1 cellular context compared by ENCODE assay signal in the genomic region with DNA sequence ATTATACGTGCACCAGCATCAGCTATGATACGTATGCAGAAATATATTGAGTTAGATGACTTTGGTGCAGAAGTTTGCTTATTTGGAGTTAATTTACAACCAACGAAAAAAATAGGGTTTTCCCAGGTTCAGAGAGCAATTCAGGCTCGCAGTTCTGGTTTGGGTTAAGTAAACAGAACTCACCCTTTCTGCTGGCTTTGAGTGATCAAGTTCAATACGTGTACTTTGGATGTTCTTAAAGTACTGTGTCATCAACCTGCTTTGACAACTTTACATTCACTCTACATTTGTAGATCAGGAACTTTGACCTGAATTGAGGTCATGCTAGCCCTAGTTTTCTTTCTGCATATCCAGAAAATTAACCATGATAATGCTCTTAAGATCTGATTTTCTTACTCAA.
TF ChIP-seq lines count a peak whose summit lies in the region.

No MANE protein-coding gene starts in this region.

TF ChIP-seq in HepG2, 621 proteins besides CTCF, POLR2A, EP300 and RAD21 (continued from another document and continues in another):
- TF ChIP-seq, protein P1, sequence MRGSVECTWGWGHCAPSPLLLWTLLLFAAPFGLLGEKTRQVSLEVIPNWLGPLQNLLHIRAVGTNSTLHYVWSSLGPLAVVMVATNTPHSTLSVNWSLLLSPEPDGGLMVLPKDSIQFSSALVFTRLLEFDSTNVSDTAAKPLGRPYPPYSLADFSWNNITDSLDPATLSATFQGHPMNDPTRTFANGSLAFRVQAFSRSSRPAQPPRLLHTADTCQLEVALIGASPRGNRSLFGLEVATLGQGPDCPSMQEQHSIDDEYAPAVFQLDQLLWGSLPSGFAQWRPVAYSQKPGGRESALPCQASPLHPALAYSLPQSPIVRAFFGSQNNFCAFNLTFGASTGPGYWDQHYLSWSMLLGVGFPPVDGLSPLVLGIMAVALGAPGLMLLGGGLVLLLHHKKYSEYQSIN (CRISPR knock-in tag; IDR thresholded peaks at IDR 0.05; ENCODE audit: borderline replicate concordance), result no peak
- TF ChIP-seq, protein P2, sequence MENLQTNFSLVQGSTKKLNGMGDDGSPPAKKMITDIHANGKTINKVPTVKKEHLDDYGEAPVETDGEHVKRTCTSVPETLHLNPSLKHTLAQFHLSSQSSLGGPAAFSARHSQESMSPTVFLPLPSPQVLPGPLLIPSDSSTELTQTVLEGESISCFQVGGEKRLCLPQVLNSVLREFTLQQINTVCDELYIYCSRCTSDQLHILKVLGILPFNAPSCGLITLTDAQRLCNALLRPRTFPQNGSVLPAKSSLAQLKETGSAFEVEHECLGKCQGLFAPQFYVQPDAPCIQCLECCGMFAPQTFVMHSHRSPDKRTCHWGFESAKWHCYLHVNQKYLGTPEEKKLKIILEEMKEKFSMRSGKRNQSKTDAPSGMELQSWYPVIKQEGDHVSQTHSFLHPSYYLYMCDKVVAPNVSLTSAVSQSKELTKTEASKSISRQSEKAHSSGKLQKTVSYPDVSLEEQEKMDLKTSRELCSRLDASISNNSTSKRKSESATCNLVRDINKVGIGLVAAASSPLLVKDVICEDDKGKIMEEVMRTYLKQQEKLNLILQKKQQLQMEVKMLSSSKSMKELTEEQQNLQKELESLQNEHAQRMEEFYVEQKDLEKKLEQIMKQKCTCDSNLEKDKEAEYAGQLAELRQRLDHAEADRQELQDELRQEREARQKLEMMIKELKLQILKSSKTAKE (CRISPR knock-in tag; IDR thresholded peaks at IDR 0.05; ENCODE audit: borderline replicate concordance), result peak; percentile 72
- TF ChIP-seq NR3C1 (CRISPR knock-in tag; IDR thresholded peaks at IDR 0.05) (no peak), ZNF891 (CRISPR knock-in tag; IDR thresholded peaks at IDR 0.05) (no peak), ZNF850 (CRISPR knock-in tag; conservative IDR thresholded peaks at IDR 0.05) (no peak), ZNF124 (CRISPR knock-in tag; IDR thresholded peaks at IDR 0.05) (no peak), GATAD2A (CRISPR knock-in tag; IDR thresholded peaks at IDR 0.05) (peak; percentile 89), TBX3 (IDR thresholded peaks at IDR 0.05; ENCODE audit: borderline replicate concordance) (peak; percentile 33; the same call in 1 of the 2 replicates), ZNF572 (CRISPR knock-in tag; IDR thresholded peaks at IDR 0.05) (no peak), ARHGAP35 (CRISPR knock-in tag; IDR thresholded peaks at IDR 0.05; ENCODE audit: borderline replicate concordance) (no peak), NR2C2 (CRISPR knock-in tag; IDR thresholded peaks at IDR 0.05; ENCODE audit: borderline replicate concordance) (peak; percentile 72), TOE1 (CRISPR knock-in tag; IDR thresholded peaks at IDR 0.05) (peak; percentile 72; the same call in 1 of the 2 replicates), HOXA9 (CRISPR knock-in tag; IDR thresholded peaks at IDR 0.05; ENCODE audit: borderline replicate concordance) (no peak), RXRA (CRISPR knock-in tag; IDR thresholded peaks at IDR 0.05) (peak; percentile 74; the same call in 1 of the 2 replicates), ZNF264 (CRISPR knock-in tag; IDR thresholded peaks at IDR 0.05) (peak; percentile 74), BCL6 (CRISPR knock-in tag; IDR thresholded peaks at IDR 0.05) (peak; percentile 97), SRF (IDR thresholded peaks at IDR 0.05; ENCODE audit: low read depth, low read length) (0 out of 2 replicates have a peak, but pooled peaks have one; percentile 11), MIER2 (CRISPR knock-in tag; IDR thresholded peaks at IDR 0.05) (peak; percentile 61; the same call in 1 of the 2 replicates), MIXL1 (CRISPR knock-in tag; IDR thresholded peaks at IDR 0.05) (peak; percentile 93), HNF4A (CRISPR knock-in tag; IDR thresholded peaks at IDR 0.05) (peak; percentile 97), HNF4G (IDR thresholded peaks at IDR 0.05; ENCODE audit: borderline replicate concordance, low read depth, low read length) (peak; percentile 89), HNF4G (CRISPR knock-in tag; IDR thresholded peaks at IDR 0.05; ENCODE audit: borderline replicate concordance, low read depth) (peak; percentile 80; the same call in 1 of the 2 replicates), TEAD3 (CRISPR knock-in tag; optimal IDR thresholded peaks at IDR 0.05; ENCODE audit: borderline replicate concordance) (peak; percentile 72), SKI (IDR thresholded peaks at IDR 0.05; ENCODE audit: partially characterized antibody) (peak; percentile 86), PPARG (CRISPR knock-in tag; conservative IDR thresholded peaks at IDR 0.05) (peak; percentile 96), MXD4 (CRISPR knock-in tag; IDR thresholded peaks at IDR 0.05) (peak; percentile 41; the same call in 1 of the 2 replicates), ZFYVE20 (CRISPR knock-in tag; IDR thresholded peaks at IDR 0.05; ENCODE audit: borderline replicate concordance, low read depth) (no peak), ELF1 (CRISPR knock-in tag; IDR thresholded peaks at IDR 0.05) (no peak), ZNF292 (CRISPR knock-in tag; IDR thresholded peaks at IDR 0.05; ENCODE audit: borderline replicate concordance, low read depth) (no peak)
- TF ChIP-seq, protein P3, sequence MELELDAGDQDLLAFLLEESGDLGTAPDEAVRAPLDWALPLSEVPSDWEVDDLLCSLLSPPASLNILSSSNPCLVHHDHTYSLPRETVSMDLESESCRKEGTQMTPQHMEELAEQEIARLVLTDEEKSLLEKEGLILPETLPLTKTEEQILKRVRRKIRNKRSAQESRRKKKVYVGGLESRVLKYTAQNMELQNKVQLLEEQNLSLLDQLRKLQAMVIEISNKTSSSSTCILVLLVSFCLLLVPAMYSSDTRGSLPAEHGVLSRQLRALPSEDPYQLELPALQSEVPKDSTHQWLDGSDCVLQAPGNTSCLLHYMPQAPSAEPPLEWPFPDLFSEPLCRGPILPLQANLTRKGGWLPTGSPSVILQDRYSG (CRISPR knock-in tag; IDR thresholded peaks at IDR 0.05), result no peak
- TF ChIP-seq, protein P4, sequence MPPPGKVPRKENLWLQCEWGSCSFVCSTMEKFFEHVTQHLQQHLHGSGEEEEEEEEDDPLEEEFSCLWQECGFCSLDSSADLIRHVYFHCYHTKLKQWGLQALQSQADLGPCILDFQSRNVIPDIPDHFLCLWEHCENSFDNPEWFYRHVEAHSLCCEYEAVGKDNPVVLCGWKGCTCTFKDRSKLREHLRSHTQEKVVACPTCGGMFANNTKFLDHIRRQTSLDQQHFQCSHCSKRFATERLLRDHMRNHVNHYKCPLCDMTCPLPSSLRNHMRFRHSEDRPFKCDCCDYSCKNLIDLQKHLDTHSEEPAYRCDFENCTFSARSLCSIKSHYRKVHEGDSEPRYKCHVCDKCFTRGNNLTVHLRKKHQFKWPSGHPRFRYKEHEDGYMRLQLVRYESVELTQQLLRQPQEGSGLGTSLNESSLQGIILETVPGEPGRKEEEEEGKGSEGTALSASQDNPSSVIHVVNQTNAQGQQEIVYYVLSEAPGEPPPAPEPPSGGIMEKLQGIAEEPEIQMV (CRISPR knock-in tag; IDR thresholded peaks at IDR 0.05; ENCODE audit: low read depth), result no peak
- TF ChIP-seq, protein P5, sequence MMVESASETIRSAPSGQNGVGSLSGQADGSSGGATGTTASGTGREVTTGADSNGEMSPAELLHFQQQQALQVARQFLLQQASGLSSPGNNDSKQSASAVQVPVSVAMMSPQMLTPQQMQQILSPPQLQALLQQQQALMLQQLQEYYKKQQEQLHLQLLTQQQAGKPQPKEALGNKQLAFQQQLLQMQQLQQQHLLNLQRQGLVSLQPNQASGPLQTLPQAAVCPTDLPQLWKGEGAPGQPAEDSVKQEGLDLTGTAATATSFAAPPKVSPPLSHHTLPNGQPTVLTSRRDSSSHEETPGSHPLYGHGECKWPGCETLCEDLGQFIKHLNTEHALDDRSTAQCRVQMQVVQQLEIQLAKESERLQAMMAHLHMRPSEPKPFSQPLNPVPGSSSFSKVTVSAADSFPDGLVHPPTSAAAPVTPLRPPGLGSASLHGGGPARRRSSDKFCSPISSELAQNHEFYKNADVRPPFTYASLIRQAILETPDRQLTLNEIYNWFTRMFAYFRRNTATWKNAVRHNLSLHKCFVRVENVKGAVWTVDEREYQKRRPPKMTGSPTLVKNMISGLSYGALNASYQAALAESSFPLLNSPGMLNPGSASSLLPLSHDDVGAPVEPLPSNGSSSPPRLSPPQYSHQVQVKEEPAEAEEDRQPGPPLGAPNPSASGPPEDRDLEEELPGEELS (CRISPR knock-in tag; IDR thresholded peaks at IDR 0.05), result peak; percentile 85
- TF ChIP-seq, protein P6, sequence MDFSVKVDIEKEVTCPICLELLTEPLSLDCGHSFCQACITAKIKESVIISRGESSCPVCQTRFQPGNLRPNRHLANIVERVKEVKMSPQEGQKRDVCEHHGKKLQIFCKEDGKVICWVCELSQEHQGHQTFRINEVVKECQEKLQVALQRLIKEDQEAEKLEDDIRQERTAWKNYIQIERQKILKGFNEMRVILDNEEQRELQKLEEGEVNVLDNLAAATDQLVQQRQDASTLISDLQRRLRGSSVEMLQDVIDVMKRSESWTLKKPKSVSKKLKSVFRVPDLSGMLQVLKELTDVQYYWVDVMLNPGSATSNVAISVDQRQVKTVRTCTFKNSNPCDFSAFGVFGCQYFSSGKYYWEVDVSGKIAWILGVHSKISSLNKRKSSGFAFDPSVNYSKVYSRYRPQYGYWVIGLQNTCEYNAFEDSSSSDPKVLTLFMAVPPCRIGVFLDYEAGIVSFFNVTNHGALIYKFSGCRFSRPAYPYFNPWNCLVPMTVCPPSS (IDR thresholded peaks at IDR 0.05), result no peak
- TF ChIP-seq, protein P7, sequence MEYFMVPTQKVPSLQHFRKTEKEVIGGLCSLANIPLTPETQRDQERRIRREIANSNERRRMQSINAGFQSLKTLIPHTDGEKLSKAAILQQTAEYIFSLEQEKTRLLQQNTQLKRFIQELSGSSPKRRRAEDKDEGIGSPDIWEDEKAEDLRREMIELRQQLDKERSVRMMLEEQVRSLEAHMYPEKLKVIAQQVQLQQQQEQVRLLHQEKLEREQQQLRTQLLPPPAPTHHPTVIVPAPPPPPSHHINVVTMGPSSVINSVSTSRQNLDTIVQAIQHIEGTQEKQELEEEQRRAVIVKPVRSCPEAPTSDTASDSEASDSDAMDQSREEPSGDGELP (IDR thresholded peaks at IDR 0.05; ENCODE audit: borderline replicate concordance, low read depth), result peak; percentile 24; the same call in 1 of the 2 replicates
- TF ChIP-seq, protein P8, sequence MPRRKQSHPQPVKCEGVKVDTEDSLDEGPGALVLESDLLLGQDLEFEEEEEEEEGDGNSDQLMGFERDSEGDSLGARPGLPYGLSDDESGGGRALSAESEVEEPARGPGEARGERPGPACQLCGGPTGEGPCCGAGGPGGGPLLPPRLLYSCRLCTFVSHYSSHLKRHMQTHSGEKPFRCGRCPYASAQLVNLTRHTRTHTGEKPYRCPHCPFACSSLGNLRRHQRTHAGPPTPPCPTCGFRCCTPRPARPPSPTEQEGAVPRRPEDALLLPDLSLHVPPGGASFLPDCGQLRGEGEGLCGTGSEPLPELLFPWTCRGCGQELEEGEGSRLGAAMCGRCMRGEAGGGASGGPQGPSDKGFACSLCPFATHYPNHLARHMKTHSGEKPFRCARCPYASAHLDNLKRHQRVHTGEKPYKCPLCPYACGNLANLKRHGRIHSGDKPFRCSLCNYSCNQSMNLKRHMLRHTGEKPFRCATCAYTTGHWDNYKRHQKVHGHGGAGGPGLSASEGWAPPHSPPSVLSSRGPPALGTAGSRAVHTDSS (CRISPR knock-in tag; conservative IDR thresholded peaks at IDR 0.05), result no peak
- TF ChIP-seq, protein P9, sequence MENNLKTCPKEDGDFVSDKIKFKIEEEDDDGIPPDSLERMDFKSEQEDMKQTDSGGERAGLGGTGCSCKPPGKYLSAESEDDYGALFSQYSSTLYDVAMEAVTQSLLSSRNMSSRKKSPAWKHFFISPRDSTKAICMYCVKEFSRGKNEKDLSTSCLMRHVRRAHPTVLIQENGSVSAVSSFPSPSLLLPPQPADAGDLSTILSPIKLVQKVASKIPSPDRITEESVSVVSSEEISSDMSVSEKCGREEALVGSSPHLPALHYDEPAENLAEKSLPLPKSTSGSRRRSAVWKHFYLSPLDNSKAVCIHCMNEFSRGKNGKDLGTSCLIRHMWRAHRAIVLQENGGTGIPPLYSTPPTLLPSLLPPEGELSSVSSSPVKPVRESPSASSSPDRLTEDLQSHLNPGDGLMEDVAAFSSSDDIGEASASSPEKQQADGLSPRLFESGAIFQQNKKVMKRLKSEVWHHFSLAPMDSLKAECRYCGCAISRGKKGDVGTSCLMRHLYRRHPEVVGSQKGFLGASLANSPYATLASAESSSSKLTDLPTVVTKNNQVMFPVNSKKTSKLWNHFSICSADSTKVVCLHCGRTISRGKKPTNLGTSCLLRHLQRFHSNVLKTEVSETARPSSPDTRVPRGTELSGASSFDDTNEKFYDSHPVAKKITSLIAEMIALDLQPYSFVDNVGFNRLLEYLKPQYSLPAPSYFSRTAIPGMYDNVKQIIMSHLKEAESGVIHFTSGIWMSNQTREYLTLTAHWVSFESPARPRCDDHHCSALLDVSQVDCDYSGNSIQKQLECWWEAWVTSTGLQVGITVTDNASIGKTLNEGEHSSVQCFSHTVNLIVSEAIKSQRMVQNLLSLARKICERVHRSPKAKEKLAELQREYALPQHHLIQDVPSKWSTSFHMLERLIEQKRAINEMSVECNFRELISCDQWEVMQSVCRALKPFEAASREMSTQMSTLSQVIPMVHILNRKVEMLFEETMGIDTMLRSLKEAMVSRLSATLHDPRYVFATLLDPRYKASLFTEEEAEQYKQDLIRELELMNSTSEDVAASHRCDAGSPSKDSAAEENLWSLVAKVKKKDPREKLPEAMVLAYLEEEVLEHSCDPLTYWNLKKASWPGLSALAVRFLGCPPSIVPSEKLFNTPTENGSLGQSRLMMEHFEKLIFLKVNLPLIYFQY (CRISPR knock-in tag; IDR thresholded peaks at IDR 0.05; ENCODE audit: borderline replicate concordance), result peak; percentile 68; the same call in 1 of the 2 replicates
- TF ChIP-seq, protein P10, sequence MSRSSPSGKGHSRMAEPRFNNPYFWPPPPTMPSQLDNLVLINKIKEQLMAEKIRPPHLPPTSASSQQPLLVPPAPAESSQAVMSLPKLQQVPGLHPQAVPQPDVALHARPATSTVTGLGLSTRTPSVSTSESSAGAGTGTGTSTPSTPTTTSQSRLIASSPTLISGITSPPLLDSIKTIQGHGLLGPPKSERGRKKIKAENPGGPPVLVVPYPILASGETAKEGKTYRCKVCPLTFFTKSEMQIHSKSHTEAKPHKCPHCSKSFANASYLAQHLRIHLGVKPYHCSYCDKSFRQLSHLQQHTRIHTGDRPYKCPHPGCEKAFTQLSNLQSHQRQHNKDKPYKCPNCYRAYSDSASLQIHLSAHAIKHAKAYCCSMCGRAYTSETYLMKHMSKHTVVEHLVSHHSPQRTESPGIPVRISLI (CRISPR knock-in tag; IDR thresholded peaks at IDR 0.05; ENCODE audit: borderline replicate concordance), result peak; percentile 92
- TF ChIP-seq, protein P11, sequence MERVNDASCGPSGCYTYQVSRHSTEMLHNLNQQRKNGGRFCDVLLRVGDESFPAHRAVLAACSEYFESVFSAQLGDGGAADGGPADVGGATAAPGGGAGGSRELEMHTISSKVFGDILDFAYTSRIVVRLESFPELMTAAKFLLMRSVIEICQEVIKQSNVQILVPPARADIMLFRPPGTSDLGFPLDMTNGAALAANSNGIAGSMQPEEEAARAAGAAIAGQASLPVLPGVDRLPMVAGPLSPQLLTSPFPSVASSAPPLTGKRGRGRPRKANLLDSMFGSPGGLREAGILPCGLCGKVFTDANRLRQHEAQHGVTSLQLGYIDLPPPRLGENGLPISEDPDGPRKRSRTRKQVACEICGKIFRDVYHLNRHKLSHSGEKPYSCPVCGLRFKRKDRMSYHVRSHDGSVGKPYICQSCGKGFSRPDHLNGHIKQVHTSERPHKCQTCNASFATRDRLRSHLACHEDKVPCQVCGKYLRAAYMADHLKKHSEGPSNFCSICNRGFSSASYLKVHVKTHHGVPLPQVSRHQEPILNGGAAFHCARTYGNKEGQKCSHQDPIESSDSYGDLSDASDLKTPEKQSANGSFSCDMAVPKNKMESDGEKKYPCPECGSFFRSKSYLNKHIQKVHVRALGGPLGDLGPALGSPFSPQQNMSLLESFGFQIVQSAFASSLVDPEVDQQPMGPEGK (CRISPR knock-in tag; IDR thresholded peaks at IDR 0.05), result 0 out of 2 replicates have a peak, but pooled peaks have one; percentile 39
